8 cellular contexts compared by ENCODE assay signal in genomic region chr15:22839046-22839705, GRCh38. TPM values are rescaled to one million over a fixed set of nuclear protein-coding genes. Genes with fewer than 3 reads are reported as not detected.
DNase-seq lines count a peak whose midpoint lies in the region; ATAC-seq, FAIRE-seq and TF ChIP-seq lines count a peak whose summit lies in the region.

No MANE protein-coding gene starts in this region.

- H3K9me3 ChIP-seq in ES-I3 (ENCODE audit: control insufficient read depth, insufficient read depth, low read length) = no peaks in the 10 kb centered on the region
- H3K9me3 ChIP-seq in iPS-15b (ENCODE audit: control insufficient read depth, insufficient read depth, low read length) = no peaks in the 10 kb centered on the region
- H3K9me3 ChIP-seq in small intestine (ENCODE audit: control insufficient read depth, low read depth) = no peaks in the 10 kb centered on the region

- peak overlapping the region; percentile 97 for H3K27ac Mint-ChIP-seq in activated naive CD8-positive, alpha-beta T cell treated with anti-CD3 and anti-CD28 coated beads for 36 hours

- TF ChIP-seq CTCF in HL-60 (IDR thresholded peaks at IDR 0.05; ENCODE audit: insufficient read depth, low read length) = no peak

- DNase-seq in HL-60 (ENCODE audit: low read depth in 1 of 2, low spot score in 1 of 2) = no peak
- DNase-seq in activated naive CD8-positive, alpha-beta T cell treated with anti-CD3 and anti-CD28 coated beads for 36 hours = no peak
- peak; percentile 23 for DNase-seq in small intestine
- DNase-seq in activated effector memory CD4-positive, alpha-beta T cell treated with anti-CD3 and anti-CD28 coated beads, Interleukin-2, amount 50 U/mL, for 16 hours = no peak
- no peak for DNase-seq in NCI-H2196 treated with DMSO at 0.1 percent for 48 hours (lab: John Stamatoyannopoulos, UW; ENCODE audit: unreplicated experiment)

- H3K9ac ChIP-seq in ES-I3 (ENCODE audit: low read depth, low read length) (peak overlapping the region; percentile 88), iPS-15b (ENCODE audit: low read depth, low read length) (peak overlapping the region; percentile 95)

- ATAC-seq in GM19023 (IDR thresholded peaks at IDR 0.05; ENCODE audit: unreplicated experiment) = no peak

- peaks cover 14% of the 10 kb centered on the region for H3K36me3 Mint-ChIP-seq in activated naive CD8-positive, alpha-beta T cell treated with anti-CD3 and anti-CD28 coated beads for 36 hours

- H3K27ac ChIP-seq in HL-60 (replicated peaks) (peak overlapping the region; percentile 75), small intestine (ENCODE audit: low read depth in 1 of 2, low read length in 1 of 2) (peak overlapping the region; percentile 95 to 96)

- H3K4me1 ChIP-seq in ES-I3 (ENCODE audit: insufficient read depth, low read length) = no peaks in the 10 kb centered on the region
- H3K4me1 ChIP-seq in iPS-15b (ENCODE audit: control insufficient read depth, insufficient read depth, low read length) = peaks cover 7% of the 10 kb centered on the region
- H3K4me1 ChIP-seq in small intestine (ENCODE audit: control insufficient read depth in 2 of 2, insufficient read depth in 1 of 2, low read depth in 1 of 2, low read length in 1 of 2) = peaks cover 0 to 2% of the 10 kb centered on the region in 2 donors

- 0 to 1% (median 0%) methylated on average over 16 of the region's 16 CpGs for WGBS in small intestine, 3 donors

- no peaks in the 10 kb centered on the region for H3K27me3 Mint-ChIP-seq in activated naive CD8-positive, alpha-beta T cell treated with anti-CD3 and anti-CD28 coated beads for 36 hours

- FAIRE-seq in small intestine (lab: Jason Lieb, UNC) = no peak

- H3K4me3 Mint-ChIP-seq in activated naive CD8-positive, alpha-beta T cell treated with anti-CD3 and anti-CD28 coated beads for 36 hours = peak overlapping the region; percentile 94

- no peaks in the 10 kb centered on the region for H3K9me3 Mint-ChIP-seq in activated naive CD8-positive, alpha-beta T cell treated with anti-CD3 and anti-CD28 coated beads for 36 hours

- no peaks in the 10 kb centered on the region for H3K27me3 ChIP-seq in HL-60 (ENCODE audit: insufficient read depth, poor library complexity, severe bottlenecking)
- H3K27me3 ChIP-seq in iPS-15b (ENCODE audit: control insufficient read depth, insufficient read depth, low read length) = peaks cover 2% of the 10 kb centered on the region
- no peaks in the 10 kb centered on the region for H3K27me3 ChIP-seq in small intestine (ENCODE audit: control insufficient read depth in 2 of 2, insufficient read depth in 2 of 2, low read length in 2 of 2)

- peak overlapping the region; percentile 95 for H3K4me3 ChIP-seq in HL-60 (replicated peaks; ENCODE audit: insufficient read depth, low read length)
- peak overlapping the region; percentile 95 for H3K4me3 ChIP-seq in iPS-15b (ENCODE audit: low read depth, low read length)
- H3K4me3 ChIP-seq in small intestine (ENCODE audit: low read depth in 1 of 2, low read length in 2 of 2) = peak overlapping the region; percentile 69 to 82

- H3K4me1 Mint-ChIP-seq in activated naive CD8-positive, alpha-beta T cell treated with anti-CD3 and anti-CD28 coated beads for 36 hours = peaks cover 28% of the 10 kb centered on the region

- H3K36me3 ChIP-seq in ES-I3 (ENCODE audit: insufficient read depth, low read length) (no peaks in the 10 kb centered on the region; the same call in 1 of the 2 replicates), iPS-15b (ENCODE audit: control insufficient read depth, insufficient read depth, low read length) (no peaks in the 10 kb centered on the region), small intestine (ENCODE audit: control insufficient read depth in 2 of 2, insufficient read depth in 2 of 2, low read length in 2 of 2) (no peaks in the 10 kb centered on the region)

RNA-seq across cellular contexts. Expression of gene NIPA2, which starts 0.7 kb away (rescaled TPM):
- total RNA-seq in activated naive CD8-positive, alpha-beta T cell treated with anti-CD3 and anti-CD28 coated beads for 36 hours = 10 to 100 TPM; 96.7 to 97.8 TPM
- 10 to 100 TPM; 15.0 to 40.3 (median 21.1) TPM for polyA plus RNA-seq in small intestine

RNA-seq across cellular contexts. Expression of gene NIPA1, which starts 52.7 kb away (rescaled TPM):
- 1 to 10 TPM; 8.2 to 9.1 TPM for total RNA-seq in activated naive CD8-positive, alpha-beta T cell treated with anti-CD3 and anti-CD28 coated beads for 36 hours
- 10 to 100 TPM in 1 of 3 donors, 1 to 10 TPM in 2; 8.4 to 11.0 (median 8.7) TPM for polyA plus RNA-seq in small intestine
